In genomic region chr10:60388709-60389241, GRCh38 we compare ENCODE assay signal across 10 cellular contexts. TPM values are rescaled to one million over a fixed set of nuclear protein-coding genes. Genes with fewer than 3 reads are reported as not detected.
DNase-seq lines count a peak whose midpoint lies in the region; ATAC-seq and TF ChIP-seq lines count a peak whose summit lies in the region.
"Had no signal": no experiment of that assay in that cellular context is flagged by ENCODE, and none has a peak within 500 bp of the region (broad histone marks: within the 10 kb centered on the region; RNA-seq: fewer than 3 reads in every experiment).

No MANE protein-coding gene starts in this region.

- H3K4me3 ChIP-seq in DOHH2 (ENCODE audit: low read length) (peak overlapping the region; percentile 93), neural progenitor cell (no peak overlapping the region)
- H3K4me3 ChIP-seq: adrenal gland had no signal

- H3K27ac ChIP-seq in DOHH2 (ENCODE audit: low read depth, low read length) (peak overlapping the region; percentile 91), neural progenitor cell (no peak overlapping the region)
- H3K27ac ChIP-seq: adrenal gland had no signal

- H3K4me1 ChIP-seq in DOHH2 (ENCODE audit: control insufficient read depth, low read length) (peaks cover 57% of the 10 kb centered on the region), neural progenitor cell (peaks cover 31% of the 10 kb centered on the region)

- H3K27me3 Mint-ChIP-seq in neural progenitor cell (ENCODE audit: insufficient read depth, low read depth): peaks cover 2% of the 10 kb centered on the region
- peaks cover 0 to 7% (median 0%) of the 10 kb centered on the region in 5 donors for H3K27me3 Mint-ChIP-seq in naive thymus-derived CD8-positive, alpha-beta T cell

- POLR2A ChIA-PET in naive thymus-derived CD8-positive, alpha-beta T cell (lab: Charles Lee): no interaction called here

- H3K36me3 ChIP-seq in DOHH2 (ENCODE audit: control insufficient read depth, low read length) (peaks cover 33% of the 10 kb centered on the region), neural progenitor cell (no peaks in the 10 kb centered on the region)
- H3K36me3 ChIP-seq: adrenal gland had no signal

- peaks cover 73% of the 10 kb centered on the region for H3K79me2 ChIP-seq in DOHH2 (ENCODE audit: control insufficient read depth, low read length)
- no peaks in the 10 kb centered on the region for H3K79me2 ChIP-seq in neural progenitor cell (ENCODE audit: low read depth)

- H3K9me3 ChIP-seq in DOHH2 (ENCODE audit: control insufficient read depth, insufficient read depth, low read length) (no peaks in the 10 kb centered on the region), neural progenitor cell (ENCODE audit: low read depth) (no peaks in the 10 kb centered on the region)
- H3K9me3 ChIP-seq: adrenal gland had no signal

- H3K4me2 ChIP-seq in DOHH2 (ENCODE audit: low read length) (peak overlapping the region; percentile 89), neural progenitor cell (peak overlapping the region; percentile 19)

- H3K4me3 Mint-ChIP-seq in neural progenitor cell: peak overlapping the region; percentile 13
- no peak overlapping the region for H3K4me3 Mint-ChIP-seq in naive thymus-derived CD8-positive, alpha-beta T cell

- no peaks in the 10 kb centered on the region for H3K9me2 ChIP-seq in DOHH2 (replicated peaks; ENCODE audit: control insufficient read depth, low read length)

- no peak overlapping the region for H3K9ac ChIP-seq in neural progenitor cell

- H3K4me1 Mint-ChIP-seq in neural progenitor cell: peaks cover 42% of the 10 kb centered on the region
- peaks cover 2 to 9% (median 8%) of the 10 kb centered on the region in 4 donors for H3K4me1 Mint-ChIP-seq in naive thymus-derived CD8-positive, alpha-beta T cell

- DNase-seq in NCI-H1694 (lab: John Stamatoyannopoulos, UW) (peak; percentile 26), dermis blood vessel endothelial cell (peak; percentile 35), neural progenitor cell (ENCODE audit: low spot score) (peak; percentile 28), RKO (ENCODE audit: low spot score) (no peak), SW 1271 (lab: John Stamatoyannopoulos, UW) (no peak)
- DNase-seq in naive thymus-derived CD8-positive, alpha-beta T cell: no peak
- DNase-seq: KBM-7 had no signal

- ATAC-seq in naive thymus-derived CD8-positive, alpha-beta T cell: no peak
- no peak for ATAC-seq in GM21390 (IDR thresholded peaks at IDR 0.05; ENCODE audit: unreplicated experiment)

- peak overlapping the region; percentile 85 for H3K27ac Mint-ChIP-seq in neural progenitor cell
- H3K27ac Mint-ChIP-seq in naive thymus-derived CD8-positive, alpha-beta T cell: no peak overlapping the region

- H2AFZ ChIP-seq in neural progenitor cell (replicated peaks): peak overlapping the region; percentile 26

- no peaks in the 10 kb centered on the region for H3K36me3 Mint-ChIP-seq in neural progenitor cell
- H3K36me3 Mint-ChIP-seq in naive thymus-derived CD8-positive, alpha-beta T cell: peaks cover 0 to 12% (median 3%) of the 10 kb centered on the region in 3 donors

- no peaks in the 10 kb centered on the region for H3K9me3 Mint-ChIP-seq in neural progenitor cell
- H3K9me3 Mint-ChIP-seq in naive thymus-derived CD8-positive, alpha-beta T cell: no peaks in the 10 kb centered on the region

- TF ChIP-seq CTCF in DOHH2 (IDR thresholded peaks at IDR 0.05; ENCODE audit: low read depth, low read length, poor library complexity, severe bottlenecking) (no peak), neural progenitor cell (IDR thresholded peaks at IDR 0.05) (no peak)

- H3K27me3 ChIP-seq in DOHH2 (ENCODE audit: control insufficient read depth, low read length) (no peaks in the 10 kb centered on the region), neural progenitor cell (no peaks in the 10 kb centered on the region)
- H3K27me3 ChIP-seq: adrenal gland had no signal

- H4K20me1 ChIP-seq in DOHH2 (ENCODE audit: control insufficient read depth, insufficient read depth, low read depth, low read length) (no peaks in the 10 kb centered on the region), neural progenitor cell (ENCODE audit: low read depth) (no peaks in the 10 kb centered on the region)

- H3F3A ChIP-seq in DOHH2 (ENCODE audit: control insufficient read depth, insufficient read depth) (peaks cover 6% of the 10 kb centered on the region; the same call in 1 of the 2 replicates), neural progenitor cell (ENCODE audit: low read depth) (peaks cover 13% of the 10 kb centered on the region)

RNA-seq across cellular contexts. Expression of gene ANK3, which starts 0.9 kb away (rescaled TPM):
- 0.85 and 4.4 TPM in 2 replicates for total RNA-seq in dermis blood vessel endothelial cell
- 42.6 and 54.1 TPM in 2 replicates for total RNA-seq in neural progenitor cell (ENCODE audit: low replicate concordance)
- 1 to 10 TPM; 1.6 TPM for total RNA-seq in naive thymus-derived CD8-positive, alpha-beta T cell
- 1 to 10 TPM; 1.2 to 9.0 (median 4.3) TPM for polyA plus RNA-seq in naive thymus-derived CD8-positive, alpha-beta T cell

Comparison
In these comparisons a context has a peak if more than half of its experiments do, and no peak if none do; other contexts are left out.
1. DNase-seq: peak in NCI-H1694 (single experiment), dermis blood vessel endothelial cell (single experiment) and neural progenitor cell (single experiment); none in RKO (single experiment), SW 1271 (0 of 2) and naive thymus-derived CD8-positive, alpha-beta T cell (0 of 10).